8 cellular contexts compared by ENCODE assay signal in the genomic region with DNA sequence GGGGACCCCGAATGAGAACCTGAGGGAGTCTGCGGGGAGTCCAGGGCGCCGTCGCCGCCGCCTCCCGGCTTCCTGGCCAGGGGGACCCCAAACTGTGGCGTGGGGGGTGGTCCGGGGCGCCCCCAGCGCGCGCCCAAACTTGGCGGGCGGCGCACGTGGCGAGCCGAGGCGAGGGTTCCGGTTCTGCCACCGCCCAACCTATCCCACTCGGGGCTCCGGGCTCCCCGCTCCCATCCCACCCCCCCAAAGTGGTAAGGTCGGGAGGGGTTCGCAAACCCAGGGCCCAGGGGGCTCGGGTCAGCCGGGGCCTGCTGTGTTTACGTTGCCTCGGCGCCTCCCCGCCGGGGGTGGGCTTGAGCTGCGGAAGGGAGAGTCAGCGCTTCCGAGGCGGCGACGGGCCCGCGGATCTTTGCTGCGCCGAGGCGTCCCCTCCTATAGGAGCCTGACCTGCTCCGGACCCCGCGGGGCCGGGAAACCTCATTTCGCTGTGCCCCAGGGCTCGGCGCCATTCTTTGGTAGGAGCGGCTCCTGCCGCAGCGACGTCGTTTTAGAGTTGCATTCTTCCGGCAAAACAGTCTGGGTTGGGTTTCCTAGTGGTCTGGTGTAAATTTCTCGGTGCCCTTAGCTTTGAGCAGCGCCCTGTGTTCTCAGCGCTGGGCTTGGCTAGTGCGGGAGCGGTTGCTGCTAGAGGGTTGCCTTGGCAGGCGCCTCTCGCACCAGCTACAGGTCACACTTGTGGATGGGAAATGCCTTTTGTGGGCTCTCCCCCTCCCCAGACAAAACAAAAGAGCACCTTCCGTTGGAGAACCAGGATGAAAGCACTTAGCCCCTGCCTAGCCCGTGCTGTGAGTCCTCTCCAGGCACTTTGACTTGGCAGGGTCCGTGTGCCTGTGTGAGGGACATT. TPM values are rescaled to one million over a fixed set of nuclear protein-coding genes. Genes with fewer than 3 reads are reported as not detected.
DNase-seq lines count a peak whose midpoint lies in the region; ATAC-seq and TF ChIP-seq lines count a peak whose summit lies in the region.

No MANE protein-coding gene starts in this region.

- peak overlapping the region; percentile 89 to 94 for H3K27ac Mint-ChIP-seq in natural killer cell treated with Interleukin-12 subunit alpha and Interleukin-12 subunit beta and Interleukin-15 and Interleukin-18, amount 100 ng/mL, for 72 hours

- no peak overlapping the region for H2AFZ ChIP-seq in MM.1S (ENCODE audit: low read length)

- peaks cover 5% of the 10 kb centered on the region for H3K36me3 Mint-ChIP-seq in natural killer cell treated with Interleukin-12 subunit alpha and Interleukin-12 subunit beta and Interleukin-15 and Interleukin-18, amount 100 ng/mL, for 72 hours

- peaks cover 49% of the 10 kb centered on the region for H4K20me1 ChIP-seq in MM.1S (ENCODE audit: insufficient read depth, low read length)

- H3K9me3 Mint-ChIP-seq in natural killer cell treated with Interleukin-12 subunit alpha and Interleukin-12 subunit beta and Interleukin-15 and Interleukin-18, amount 100 ng/mL, for 72 hours, result no peaks in the 10 kb centered on the region

- intact Hi-C loops in tibial artery (cut with DNase I; ENCODE audit: low total_unique reads), result loop anchor here (10.0 kb wide), 1 partner anchor 54 kb away; a partner anchor contains a TSS

- no peaks in the 10 kb centered on the region for H3K9me3 ChIP-seq in MM.1S (replicated peaks; ENCODE audit: insufficient read depth, low read length)
- no peaks in the 10 kb centered on the region for H3K9me3 ChIP-seq in esophagus (ENCODE audit: control insufficient read depth in 2 of 2, insufficient read depth in 1 of 2, low read depth in 1 of 2, low read length in 1 of 2)
- no peaks in the 10 kb centered on the region for H3K9me3 ChIP-seq in tibial artery

- 0 to 1% methylated on average over 63 to 69 of the region's 69 CpGs for WGBS in esophagus, 2 donors

- H3K9ac ChIP-seq in MM.1S (ENCODE audit: low read length), result peak overlapping the region; percentile 100

- H3K4me1 ChIP-seq in MM.1S (ENCODE audit: low read length) (peaks cover 49% of the 10 kb centered on the region), esophagus (ENCODE audit: control insufficient read depth in 2 of 2, insufficient read depth in 2 of 2, low read length in 1 of 2) (peaks cover 29 to 40% of the 10 kb centered on the region in 2 donors), tibial artery (peaks cover 0 to 59% (median 45%) of the 10 kb centered on the region in 4 donors)

- H3K36me3 ChIP-seq in MM.1S (replicated peaks; ENCODE audit: insufficient read depth, low read length) (peaks cover 13% of the 10 kb centered on the region; the same call in 1 of the 2 replicates), esophagus (ENCODE audit: control insufficient read depth in 2 of 2, insufficient read depth in 2 of 2, low read length in 1 of 2) (peaks cover 0 to 15% of the 10 kb centered on the region in 2 donors), tibial artery (peaks cover 0 to 16% (median 0%) of the 10 kb centered on the region in 3 donors)

- peaks cover 48 to 50% of the 10 kb centered on the region in 2 donors for H3K4me1 Mint-ChIP-seq in natural killer cell treated with Interleukin-12 subunit alpha and Interleukin-12 subunit beta and Interleukin-15 and Interleukin-18, amount 100 ng/mL, for 72 hours (ENCODE audit: low read depth in 2 of 2)

- no peaks in the 10 kb centered on the region for H3K27me3 Mint-ChIP-seq in natural killer cell treated with Interleukin-12 subunit alpha and Interleukin-12 subunit beta and Interleukin-15 and Interleukin-18, amount 100 ng/mL, for 72 hours

- peak overlapping the region; percentile 90 for H3K4me2 ChIP-seq in MM.1S (ENCODE audit: low read depth, low read length)

- no peaks in the 10 kb centered on the region for H3K9me2 ChIP-seq in MM.1S (replicated peaks; ENCODE audit: insufficient read depth, low read length)

- H3K4me3 ChIP-seq in MM.1S (ENCODE audit: low read length), result peak overlapping the region; percentile 97
- peak overlapping the region; percentile 87 to 97 for H3K4me3 ChIP-seq in esophagus (ENCODE audit: low read depth in 1 of 2, low read length in 2 of 2)
- peak overlapping the region; percentile 89 to 97 for H3K4me3 ChIP-seq in tibial artery

- peaks cover 23% of the 10 kb centered on the region for H3F3A ChIP-seq in MM.1S (ENCODE audit: insufficient read depth, low read length)

- peaks cover 58% of the 10 kb centered on the region for H3K79me2 ChIP-seq in MM.1S (ENCODE audit: low read length)

- TF ChIP-seq CTCF in GM10266 (IDR thresholded peaks at IDR 0.05; ENCODE audit: control insufficient read depth, insufficient read depth, low read depth, missing control alignments) (no peak), MM.1S (IDR thresholded peaks at IDR 0.05; ENCODE audit: low read length) (no peak), tibial artery (IDR thresholded peaks at IDR 0.05) (no peak)

- H3K27me3 ChIP-seq in MM.1S (replicated peaks; ENCODE audit: insufficient read depth, low read length) (peaks cover 4% of the 10 kb centered on the region; the same call in 1 of the 2 replicates), esophagus (ENCODE audit: control insufficient read depth in 1 of 2, insufficient read depth in 2 of 2, low read length in 2 of 2) (no peaks in the 10 kb centered on the region), tibial artery (no peaks in the 10 kb centered on the region)

- DNase-seq in GM10266 (ENCODE audit: extremely low spot score) (peak; percentile 67), MM.1S (peak; percentile 59), tibial artery (peak in 1 of 2 donors; percentile 49), NCI-H524 (lab: John Stamatoyannopoulos, UW) (no peak), NCI-H1930 (lab: John Stamatoyannopoulos, UW) (no peak)
- DNase-seq in activated T-cell treated with anti-CD3 and anti-CD28 coated beads, Interleukin-2, amount 50 U/mL, for 1 hour, result peak; percentile 69
- DNase-seq in natural killer cell treated with Interleukin-12 subunit alpha and Interleukin-12 subunit beta and Interleukin-15 and Interleukin-18, amount 100 ng/mL, for 72 hours (ENCODE audit: low spot score), result peak; percentile 79

- ATAC-seq in natural killer cell treated with Interleukin-12 subunit alpha and Interleukin-12 subunit beta and Interleukin-15 and Interleukin-18, amount 100 ng/mL, for 72 hours, result peak in 1 of 2 donors; percentile 3

- peak overlapping the region; percentile 77 for H3K27ac ChIP-seq in MM.1S (ENCODE audit: low read length)
- H3K27ac ChIP-seq in esophagus (ENCODE audit: low read depth in 2 of 2, low read length in 1 of 2), result peak overlapping the region; percentile 95 to 97
- H3K27ac ChIP-seq in tibial artery, result peak overlapping the region; percentile 92 to 97

- peak overlapping the region; percentile 95 for H3K4me3 Mint-ChIP-seq in natural killer cell treated with Interleukin-12 subunit alpha and Interleukin-12 subunit beta and Interleukin-15 and Interleukin-18, amount 100 ng/mL, for 72 hours

RNA-seq across cellular contexts. Expression of a gene that starts 1.2 kb away (rescaled TPM):
- polyA plus RNA-seq in esophagus, result 10 to 100 TPM; 64.9 to 75.3 TPM
- 100 to 1,000 TPM; 233 to 282 TPM for total RNA-seq in natural killer cell treated with Interleukin-12 subunit alpha and Interleukin-12 subunit beta and Interleukin-15 and Interleukin-18, amount 100 ng/mL, for 72 hours

RNA-seq across cellular contexts. Expression of a gene that starts 7.2 kb away (rescaled TPM):
- polyA plus RNA-seq in esophagus, result 10 to 100 TPM; 10.9 to 18.4 TPM
- total RNA-seq in natural killer cell treated with Interleukin-12 subunit alpha and Interleukin-12 subunit beta and Interleukin-15 and Interleukin-18, amount 100 ng/mL, for 72 hours, result 10 to 100 TPM in 1 of 2 donors, 1 to 10 TPM in 1; 5.2 to 15.6 TPM

RNA-seq across cellular contexts. Expression of a gene that starts 24.8 kb away (rescaled TPM):
- 100 to 1,000 TPM; 106 to 160 TPM for polyA plus RNA-seq in esophagus
- 10 to 100 TPM; 89.1 to 89.5 TPM for total RNA-seq in natural killer cell treated with Interleukin-12 subunit alpha and Interleukin-12 subunit beta and Interleukin-15 and Interleukin-18, amount 100 ng/mL, for 72 hours

RNA-seq across cellular contexts. Expression of a gene that starts 29.6 kb away (rescaled TPM):
- 1,000 to 10,000 TPM; 2,888 to 3,260 TPM for polyA plus RNA-seq in esophagus
- total RNA-seq in natural killer cell treated with Interleukin-12 subunit alpha and Interleukin-12 subunit beta and Interleukin-15 and Interleukin-18, amount 100 ng/mL, for 72 hours, result 1,000 to 10,000 TPM in 1 of 2 donors, 100 to 1,000 TPM in 1; 757 to 1,081 TPM

RNA-seq across cellular contexts. Expression of a gene that starts 41.4 kb away (rescaled TPM):
- polyA plus RNA-seq in esophagus, result under 1 TPM; 0.02 to 0.10 TPM
- total RNA-seq in natural killer cell treated with Interleukin-12 subunit alpha and Interleukin-12 subunit beta and Interleukin-15 and Interleukin-18, amount 100 ng/mL, for 72 hours, result under 1 TPM; 0.05 to 0.17 TPM

Comparison
In these comparisons a context has a peak if more than half of its experiments do, and no peak if none do; other contexts are left out.
1. DNase-seq: peak in GM10266 (single experiment), MM.1S (single experiment), activated T-cell treated with anti-CD3 and anti-CD28 coated beads, Interleukin-2, amount 50 U/mL, for 1 hour (single experiment) and natural killer cell treated with Interleukin-12 subunit alpha and Interleukin-12 subunit beta and Interleukin-15 and Interleukin-18, amount 100 ng/mL, for 72 hours (single experiment); none in NCI-H524 (0 of 2) and NCI-H1930 (0 of 2).
2. Peak in every context shown above with its lines, with median percentiles within 50 percentile points of each other: H3K27ac ChIP-seq and H3K4me3 ChIP-seq.